ENCODE assay signal across 10 cellular contexts in the genomic region with DNA sequence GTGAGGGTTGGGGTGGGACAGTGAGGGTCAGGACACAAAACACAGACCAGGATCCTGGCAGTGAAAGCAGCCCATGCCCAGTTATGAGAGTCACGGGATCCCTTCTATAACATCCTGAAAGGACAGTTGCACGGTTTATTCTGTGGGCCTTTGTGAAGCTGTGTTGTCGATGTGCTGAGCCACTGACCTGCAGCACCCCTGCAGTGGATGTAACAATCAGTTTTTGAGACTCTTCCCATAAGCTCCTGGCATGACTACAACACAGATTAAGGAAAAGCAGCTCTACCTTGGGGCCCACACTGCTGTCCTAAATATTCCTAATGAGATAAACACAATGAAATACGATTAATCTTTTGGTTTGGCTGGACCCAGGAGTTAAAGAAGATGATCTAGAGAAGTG. TPM values are rescaled to one million over a fixed set of nuclear protein-coding genes. Genes with fewer than 3 reads are reported as not detected.
A peak's percentile ranks its signal among the peaks of the same experiment; 100 is the strongest.
DNase-seq lines count a peak whose midpoint lies in the region; TF ChIP-seq lines count a peak whose summit lies in the region.
"Had no signal": no experiment of that assay in that cellular context is flagged by ENCODE, and none has a peak within 500 bp of the region (broad histone marks: within the 10 kb centered on the region; RNA-seq: fewer than 3 reads in every experiment).

No MANE protein-coding gene starts in this region.

- intact Hi-C loops in mammary epithelial cell (cut with micrococcal nuclease) (no loop called here), testis (cut with DNase I; ENCODE audit: low total_unique reads) (no loop called here)

- H3K4me3 ChIP-seq in mammary epithelial cell (replicated peaks in 1 of 3; ENCODE audit: insufficient read depth in 1 of 3, low read depth in 2 of 3, low read length in 3 of 3) (peak overlapping the region; percentile 91 to 98 (median 97)), testis (no peak overlapping the region)

- no peak for TF ChIP-seq POLR2A in testis (IDR thresholded peaks at IDR 0.05)

- no peak overlapping the region for H2AFZ ChIP-seq in mammary epithelial cell (ENCODE audit: low read depth, low read length)

- 8% methylated on average over 4 of the region's 4 CpGs for WGBS in mammary epithelial cell (ENCODE audit: low coverage, missing lambda C conversion rate)
- 38 to 44% methylated on average over 4 of the region's 4 CpGs for WGBS in testis, 2 donors

- BruUV-seq in mammary epithelial cell (replicated peaks; lab: Mats Ljungman, UMichigan), result no TSS peak

- dilution Hi-C loops in mammary epithelial cell (cut with HindIII; ENCODE audit: low sequenced_read_pairs), result loop anchor here (5.0 kb wide), 1 partner anchor 59 kb away; no protein-coding TSS in a partner anchor

- peaks cover 29% of the 10 kb centered on the region for H4K20me1 ChIP-seq in mammary epithelial cell (ENCODE audit: insufficient read depth, low read length)

- TF ChIP-seq CTCF in mammary epithelial cell (conservative IDR thresholded peaks at IDR 0.05 in 1 of 2, IDR thresholded peaks at IDR 0.05 in 1 of 2; ENCODE audit: extremely low read depth in 1 of 2, insufficient read depth in 1 of 2, low read depth in 1 of 2, low read length in 2 of 2), result no peak
- no peak for TF ChIP-seq CTCF in testis (IDR thresholded peaks at IDR 0.05)

- in situ Hi-C loops in mammary epithelial cell (cut with MboI; ENCODE audit: low sequenced_read_pairs in 2 of 2), result loop anchor here (5.0 to 25.0 kb wide), 3 partner anchors 54 to 257 kb away; a partner anchor contains a TSS

- H3K27me3 ChIP-seq in mammary epithelial cell (ENCODE audit: insufficient read depth, low read length) (no peaks in the 10 kb centered on the region), testis (no peaks in the 10 kb centered on the region)

- H3K36me3 ChIP-seq in mammary epithelial cell (ENCODE audit: insufficient read depth, low read length) (peaks cover 5% of the 10 kb centered on the region), testis (ENCODE audit: low read depth, missing control alignments) (no peaks in the 10 kb centered on the region)

- peaks cover 98% of the 10 kb centered on the region for H3K79me2 ChIP-seq in mammary epithelial cell (ENCODE audit: insufficient read depth, low read length)

- peaks cover 51% of the 10 kb centered on the region for H3K4me1 ChIP-seq in mammary epithelial cell (ENCODE audit: insufficient read depth, low read length)
- peaks cover 58% of the 10 kb centered on the region for H3K4me1 ChIP-seq in testis

- DNase-seq in NCI-H82 treated with DMSO at 0.1 percent for 48 hours (lab: John Stamatoyannopoulos, UW; ENCODE audit: unreplicated experiment) (peak; percentile 97), mammary epithelial cell (no peak), medulla oblongata (ENCODE audit: extremely low spot score) (peak; percentile 72), testis (peak; percentile 19), NCI-H526 (lab: John Stamatoyannopoulos, UW) (no peak), DMS79 treated with DMSO at 0.1 percent for 48 hours (lab: John Stamatoyannopoulos, UW) (no peak)
- no peak for DNase-seq in effector CD8-positive, alpha-beta T cell (lab: John Stamatoyannopoulos, UW)
- DNase-seq: Caco-2, HFFc6, NCI-H2171 had no signal

- peak overlapping the region; percentile 84 for H3K4me2 ChIP-seq in mammary epithelial cell (ENCODE audit: insufficient read depth, low read depth, low read length)

- no peaks in the 10 kb centered on the region for H3K9me3 ChIP-seq in mammary epithelial cell (replicated peaks; ENCODE audit: insufficient read depth, low read length)
- no peaks in the 10 kb centered on the region for H3K9me3 ChIP-seq in testis
- H3K9me3 ChIP-seq: Caco-2 had no signal

- CTCF ChIA-PET in mammary epithelial cell (lab: Charles Lee; ENCODE audit: low non-redundant PET), result no interaction called here

- H3K27ac ChIP-seq in mammary epithelial cell (ENCODE audit: insufficient read depth, low read depth, low read length), result no peak overlapping the region
- no peak overlapping the region for H3K27ac ChIP-seq in testis

- H3K9ac ChIP-seq in mammary epithelial cell (ENCODE audit: insufficient read depth, low read length), result peak overlapping the region; percentile 88

RNA-seq across cellular contexts. Expression of a gene that starts 3.7 kb away (rescaled TPM):
- 1,000 to 10,000 TPM in 1 of 2 donors, 100 to 1,000 TPM in 1; 475 to 1,432 TPM for total RNA-seq in mammary epithelial cell
- 284 TPM for polyA plus RNA-seq in mammary epithelial cell
- polyA minus RNA-seq in mammary epithelial cell, result 595 TPM
- total RNA-seq in testis, result 10 to 100 TPM; 91.5 TPM
- polyA plus RNA-seq in testis (ENCODE audit: insufficient read depth, low read depth, low replicate concordance), result 50.8 TPM

RNA-seq across cellular contexts. Expression of a gene that starts 56.0 kb away (rescaled TPM):
- total RNA-seq in mammary epithelial cell (100 to 1,000 TPM in 1 of 2 donors, 10 to 100 TPM in 1; 82.9 to 130 TPM), testis (100 to 1,000 TPM; 157 to 204 TPM)
- polyA plus RNA-seq in mammary epithelial cell (127 TPM), testis (ENCODE audit: insufficient read depth, low read depth, low replicate concordance) (80.7 TPM)
- polyA minus RNA-seq in mammary epithelial cell, result 195 TPM

Comparison
In these comparisons a context has a peak if more than half of its experiments do, and no peak if none do; other contexts are left out.
1. DNase-seq: peak in NCI-H82 treated with DMSO at 0.1 percent for 48 hours (single experiment), medulla oblongata (single experiment) and testis (single experiment); none in mammary epithelial cell (single experiment), effector CD8-positive, alpha-beta T cell (single experiment), NCI-H526 (0 of 2) and DMS79 treated with DMSO at 0.1 percent for 48 hours (single experiment).
2. H3K4me3 ChIP-seq: peak in mammary epithelial cell (3 of 3); none in testis (0 of 2).
3. RNA of a gene that starts 3.7 kb away (total RNA-seq): 475 to 1,432 TPM in mammary epithelial cell; 91.5 TPM in testis; every median in the first group is over 4 times any median in the second.